In the genomic region with DNA sequence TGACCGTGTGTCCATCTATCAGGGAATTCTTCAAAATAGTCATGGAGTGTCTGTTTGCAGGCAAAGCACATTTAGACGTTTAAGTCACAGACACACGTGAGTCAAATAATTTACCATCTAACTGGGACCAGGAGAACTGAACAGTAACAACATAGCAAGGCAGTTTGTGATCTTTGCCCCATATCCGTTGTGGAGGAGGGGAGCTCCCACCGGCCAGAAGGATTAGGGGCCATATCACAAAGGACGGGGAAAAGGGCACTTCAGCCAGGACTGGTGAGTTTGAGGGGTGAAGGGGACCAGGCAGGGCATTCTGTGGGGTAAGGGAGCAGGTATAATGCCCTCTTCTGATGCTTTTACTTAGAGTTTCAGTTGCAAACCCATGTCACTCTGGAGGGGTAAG, we compare ENCODE assay signal across 1 cellular context.
TF ChIP-seq lines count a peak whose summit lies in the region.

No MANE protein-coding gene starts in this region.

TF ChIP-seq in HepG2, 621 proteins besides CTCF, POLR2A, EP300 and RAD21 (continued from another document):
- TF ChIP-seq, protein P1, sequence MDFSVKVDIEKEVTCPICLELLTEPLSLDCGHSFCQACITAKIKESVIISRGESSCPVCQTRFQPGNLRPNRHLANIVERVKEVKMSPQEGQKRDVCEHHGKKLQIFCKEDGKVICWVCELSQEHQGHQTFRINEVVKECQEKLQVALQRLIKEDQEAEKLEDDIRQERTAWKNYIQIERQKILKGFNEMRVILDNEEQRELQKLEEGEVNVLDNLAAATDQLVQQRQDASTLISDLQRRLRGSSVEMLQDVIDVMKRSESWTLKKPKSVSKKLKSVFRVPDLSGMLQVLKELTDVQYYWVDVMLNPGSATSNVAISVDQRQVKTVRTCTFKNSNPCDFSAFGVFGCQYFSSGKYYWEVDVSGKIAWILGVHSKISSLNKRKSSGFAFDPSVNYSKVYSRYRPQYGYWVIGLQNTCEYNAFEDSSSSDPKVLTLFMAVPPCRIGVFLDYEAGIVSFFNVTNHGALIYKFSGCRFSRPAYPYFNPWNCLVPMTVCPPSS (IDR thresholded peaks at IDR 0.05) = no peak
- no peak for TF ChIP-seq ZNF816 (CRISPR knock-in tag; IDR thresholded peaks at IDR 0.05; ENCODE audit: borderline replicate concordance)
- no peak for TF ChIP-seq ZNF234 (CRISPR knock-in tag; conservative IDR thresholded peaks at IDR 0.05)
- TF ChIP-seq, protein P2, sequence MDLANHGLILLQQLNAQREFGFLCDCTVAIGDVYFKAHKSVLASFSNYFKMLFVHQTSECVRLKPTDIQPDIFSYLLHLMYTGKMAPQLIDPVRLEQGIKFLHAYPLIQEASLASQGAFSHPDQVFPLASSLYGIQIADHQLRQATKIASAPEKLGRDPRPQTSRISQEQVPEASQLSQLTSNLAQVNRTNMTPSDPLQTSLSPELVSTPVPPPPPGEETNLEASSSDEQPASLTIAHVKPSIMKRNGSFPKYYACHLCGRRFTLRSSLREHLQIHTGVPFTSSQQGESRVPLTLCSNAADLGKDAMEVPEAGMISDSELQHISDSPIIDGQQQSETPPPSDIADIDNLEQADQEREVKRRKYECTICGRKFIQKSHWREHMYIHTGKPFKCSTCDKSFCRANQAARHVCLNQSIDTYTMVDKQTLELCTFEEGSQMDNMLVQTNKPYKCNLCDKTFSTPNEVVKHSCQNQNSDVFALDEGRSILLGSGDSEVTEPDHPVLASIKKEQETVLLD (CRISPR knock-in tag; IDR thresholded peaks at IDR 0.05; ENCODE audit: low read depth) = no peak
- TF ChIP-seq, protein P3, sequence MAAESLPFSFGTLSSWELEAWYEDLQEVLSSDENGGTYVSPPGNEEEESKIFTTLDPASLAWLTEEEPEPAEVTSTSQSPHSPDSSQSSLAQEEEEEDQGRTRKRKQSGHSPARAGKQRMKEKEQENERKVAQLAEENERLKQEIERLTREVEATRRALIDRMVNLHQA (CRISPR knock-in tag; IDR thresholded peaks at IDR 0.05) = no peak
- no peak for TF ChIP-seq HNRNPUL1 (IDR thresholded peaks at IDR 0.05; ENCODE audit: low read depth, low read length)
- peak; percentile 92 for TF ChIP-seq HNF4A (CRISPR knock-in tag; IDR thresholded peaks at IDR 0.05)
- TF ChIP-seq SMYD3 (CRISPR knock-in tag; IDR thresholded peaks at IDR 0.05) = no peak
- peak; percentile 92 for TF ChIP-seq PPARG (CRISPR knock-in tag; conservative IDR thresholded peaks at IDR 0.05)
- TF ChIP-seq MEF2D (CRISPR knock-in tag; IDR thresholded peaks at IDR 0.05) = no peak
- TF ChIP-seq NR2F6 (IDR thresholded peaks at IDR 0.05) = 0 out of 2 replicates have a peak, but pooled peaks have one; percentile 12
- no peak for TF ChIP-seq NR2F6 (CRISPR knock-in tag; IDR thresholded peaks at IDR 0.05)
- no peak for TF ChIP-seq ZNF614 (CRISPR knock-in tag; IDR thresholded peaks at IDR 0.05; ENCODE audit: borderline replicate concordance)
- TF ChIP-seq ZNF562 (CRISPR knock-in tag; IDR thresholded peaks at IDR 0.05; ENCODE audit: borderline replicate concordance) = no peak
- peak; percentile 48; the same call in 1 of the 2 replicates for TF ChIP-seq GATAD2A (CRISPR knock-in tag; IDR thresholded peaks at IDR 0.05)
- no peak for TF ChIP-seq ATM (IDR thresholded peaks at IDR 0.05; ENCODE audit: borderline replicate concordance)
- TF ChIP-seq ETV5 (CRISPR knock-in tag; IDR thresholded peaks at IDR 0.05; ENCODE audit: borderline replicate concordance) = peak; percentile 64; the same call in 1 of the 2 replicates
- TF ChIP-seq, protein P4, sequence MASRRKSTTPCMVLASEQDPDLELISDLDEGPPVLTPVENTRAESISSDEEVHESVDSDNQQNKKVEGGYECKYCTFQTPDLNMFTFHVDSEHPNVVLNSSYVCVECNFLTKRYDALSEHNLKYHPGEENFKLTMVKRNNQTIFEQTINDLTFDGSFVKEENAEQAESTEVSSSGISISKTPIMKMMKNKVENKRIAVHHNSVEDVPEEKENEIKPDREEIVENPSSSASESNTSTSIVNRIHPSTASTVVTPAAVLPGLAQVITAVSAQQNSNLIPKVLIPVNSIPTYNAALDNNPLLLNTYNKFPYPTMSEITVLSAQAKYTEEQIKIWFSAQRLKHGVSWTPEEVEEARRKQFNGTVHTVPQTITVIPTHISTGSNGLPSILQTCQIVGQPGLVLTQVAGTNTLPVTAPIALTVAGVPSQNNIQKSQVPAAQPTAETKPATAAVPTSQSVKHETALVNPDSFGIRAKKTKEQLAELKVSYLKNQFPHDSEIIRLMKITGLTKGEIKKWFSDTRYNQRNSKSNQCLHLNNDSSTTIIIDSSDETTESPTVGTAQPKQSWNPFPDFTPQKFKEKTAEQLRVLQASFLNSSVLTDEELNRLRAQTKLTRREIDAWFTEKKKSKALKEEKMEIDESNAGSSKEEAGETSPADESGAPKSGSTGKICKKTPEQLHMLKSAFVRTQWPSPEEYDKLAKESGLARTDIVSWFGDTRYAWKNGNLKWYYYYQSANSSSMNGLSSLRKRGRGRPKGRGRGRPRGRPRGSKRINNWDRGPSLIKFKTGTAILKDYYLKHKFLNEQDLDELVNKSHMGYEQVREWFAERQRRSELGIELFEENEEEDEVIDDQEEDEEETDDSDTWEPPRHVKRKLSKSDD (CRISPR knock-in tag; IDR thresholded peaks at IDR 0.05; ENCODE audit: low read depth) = no peak
- TF ChIP-seq, protein P5, sequence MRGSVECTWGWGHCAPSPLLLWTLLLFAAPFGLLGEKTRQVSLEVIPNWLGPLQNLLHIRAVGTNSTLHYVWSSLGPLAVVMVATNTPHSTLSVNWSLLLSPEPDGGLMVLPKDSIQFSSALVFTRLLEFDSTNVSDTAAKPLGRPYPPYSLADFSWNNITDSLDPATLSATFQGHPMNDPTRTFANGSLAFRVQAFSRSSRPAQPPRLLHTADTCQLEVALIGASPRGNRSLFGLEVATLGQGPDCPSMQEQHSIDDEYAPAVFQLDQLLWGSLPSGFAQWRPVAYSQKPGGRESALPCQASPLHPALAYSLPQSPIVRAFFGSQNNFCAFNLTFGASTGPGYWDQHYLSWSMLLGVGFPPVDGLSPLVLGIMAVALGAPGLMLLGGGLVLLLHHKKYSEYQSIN (CRISPR knock-in tag; IDR thresholded peaks at IDR 0.05; ENCODE audit: borderline replicate concordance) = no peak
- no peak for TF ChIP-seq TARDBP (CRISPR knock-in tag; IDR thresholded peaks at IDR 0.05)
- TF ChIP-seq ZNF224 (CRISPR knock-in tag; IDR thresholded peaks at IDR 0.05) = no peak
- TF ChIP-seq ATAD3A (CRISPR knock-in tag; IDR thresholded peaks at IDR 0.05) = no peak
- TF ChIP-seq ZNF260 (CRISPR knock-in tag; IDR thresholded peaks at IDR 0.05; ENCODE audit: borderline replicate concordance, low read depth) = no peak
- peak; percentile 73 for TF ChIP-seq RXRB (CRISPR knock-in tag; IDR thresholded peaks at IDR 0.05; ENCODE audit: borderline replicate concordance)
- TF ChIP-seq, protein P6, sequence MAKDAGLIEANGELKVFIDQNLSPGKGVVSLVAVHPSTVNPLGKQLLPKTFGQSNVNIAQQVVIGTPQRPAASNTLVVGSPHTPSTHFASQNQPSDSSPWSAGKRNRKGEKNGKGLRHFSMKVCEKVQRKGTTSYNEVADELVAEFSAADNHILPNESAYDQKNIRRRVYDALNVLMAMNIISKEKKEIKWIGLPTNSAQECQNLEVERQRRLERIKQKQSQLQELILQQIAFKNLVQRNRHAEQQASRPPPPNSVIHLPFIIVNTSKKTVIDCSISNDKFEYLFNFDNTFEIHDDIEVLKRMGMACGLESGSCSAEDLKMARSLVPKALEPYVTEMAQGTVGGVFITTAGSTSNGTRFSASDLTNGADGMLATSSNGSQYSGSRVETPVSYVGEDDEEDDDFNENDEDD (CRISPR knock-in tag; IDR thresholded peaks at IDR 0.05; ENCODE audit: borderline replicate concordance) = 0 out of 2 replicates have a peak, but pooled peaks have one; percentile 19
- TF ChIP-seq AKAP8 (CRISPR knock-in tag; IDR thresholded peaks at IDR 0.05) = no peak
- no peak for TF ChIP-seq ZNF563 (CRISPR knock-in tag; IDR thresholded peaks at IDR 0.05)
- no peak for TF ChIP-seq TEAD2 (CRISPR knock-in tag; IDR thresholded peaks at IDR 0.05)
- TF ChIP-seq TEAD3 (CRISPR knock-in tag; optimal IDR thresholded peaks at IDR 0.05; ENCODE audit: borderline replicate concordance) = peak; percentile 58
- TF ChIP-seq ARNTL (CRISPR knock-in tag; IDR thresholded peaks at IDR 0.05) = 0 out of 2 replicates have a peak, but pooled peaks have one; percentile 26
- no peak for TF ChIP-seq GTF2F1 (IDR thresholded peaks at IDR 0.05; ENCODE audit: low read length)
- TF ChIP-seq, protein P7, sequence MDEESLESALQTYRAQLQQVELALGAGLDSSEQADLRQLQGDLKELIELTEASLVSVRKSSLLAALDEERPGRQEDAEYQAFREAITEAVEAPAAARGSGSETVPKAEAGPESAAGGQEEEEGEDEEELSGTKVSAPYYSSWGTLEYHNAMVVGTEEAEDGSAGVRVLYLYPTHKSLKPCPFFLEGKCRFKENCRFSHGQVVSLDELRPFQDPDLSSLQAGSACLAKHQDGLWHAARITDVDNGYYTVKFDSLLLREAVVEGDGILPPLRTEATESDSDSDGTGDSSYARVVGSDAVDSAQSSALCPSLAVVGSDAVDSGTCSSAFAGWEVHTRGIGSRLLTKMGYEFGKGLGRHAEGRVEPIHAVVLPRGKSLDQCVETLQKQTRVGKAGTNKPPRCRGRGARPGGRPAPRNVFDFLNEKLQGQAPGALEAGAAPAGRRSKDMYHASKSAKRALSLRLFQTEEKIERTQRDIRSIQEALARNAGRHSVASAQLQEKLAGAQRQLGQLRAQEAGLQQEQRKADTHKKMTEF (CRISPR knock-in tag; IDR thresholded peaks at IDR 0.05) = no peak; the same call in 1 of the 2 replicates
- no peak for TF ChIP-seq ZNF615 (CRISPR knock-in tag; IDR thresholded peaks at IDR 0.05; ENCODE audit: borderline replicate concordance)
- TF ChIP-seq, protein P8, sequence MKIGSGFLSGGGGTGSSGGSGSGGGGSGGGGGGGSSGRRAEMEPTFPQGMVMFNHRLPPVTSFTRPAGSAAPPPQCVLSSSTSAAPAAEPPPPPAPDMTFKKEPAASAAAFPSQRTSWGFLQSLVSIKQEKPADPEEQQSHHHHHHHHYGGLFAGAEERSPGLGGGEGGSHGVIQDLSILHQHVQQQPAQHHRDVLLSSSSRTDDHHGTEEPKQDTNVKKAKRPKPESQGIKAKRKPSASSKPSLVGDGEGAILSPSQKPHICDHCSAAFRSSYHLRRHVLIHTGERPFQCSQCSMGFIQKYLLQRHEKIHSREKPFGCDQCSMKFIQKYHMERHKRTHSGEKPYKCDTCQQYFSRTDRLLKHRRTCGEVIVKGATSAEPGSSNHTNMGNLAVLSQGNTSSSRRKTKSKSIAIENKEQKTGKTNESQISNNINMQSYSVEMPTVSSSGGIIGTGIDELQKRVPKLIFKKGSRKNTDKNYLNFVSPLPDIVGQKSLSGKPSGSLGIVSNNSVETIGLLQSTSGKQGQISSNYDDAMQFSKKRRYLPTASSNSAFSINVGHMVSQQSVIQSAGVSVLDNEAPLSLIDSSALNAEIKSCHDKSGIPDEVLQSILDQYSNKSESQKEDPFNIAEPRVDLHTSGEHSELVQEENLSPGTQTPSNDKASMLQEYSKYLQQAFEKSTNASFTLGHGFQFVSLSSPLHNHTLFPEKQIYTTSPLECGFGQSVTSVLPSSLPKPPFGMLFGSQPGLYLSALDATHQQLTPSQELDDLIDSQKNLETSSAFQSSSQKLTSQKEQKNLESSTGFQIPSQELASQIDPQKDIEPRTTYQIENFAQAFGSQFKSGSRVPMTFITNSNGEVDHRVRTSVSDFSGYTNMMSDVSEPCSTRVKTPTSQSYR (CRISPR knock-in tag; IDR thresholded peaks at IDR 0.05; ENCODE audit: borderline replicate concordance) = peak; percentile 89; the same call in 1 of the 2 replicates
- no peak for TF ChIP-seq ZNF839 (CRISPR knock-in tag; IDR thresholded peaks at IDR 0.05; ENCODE audit: borderline replicate concordance)
- TF ChIP-seq, protein P9, sequence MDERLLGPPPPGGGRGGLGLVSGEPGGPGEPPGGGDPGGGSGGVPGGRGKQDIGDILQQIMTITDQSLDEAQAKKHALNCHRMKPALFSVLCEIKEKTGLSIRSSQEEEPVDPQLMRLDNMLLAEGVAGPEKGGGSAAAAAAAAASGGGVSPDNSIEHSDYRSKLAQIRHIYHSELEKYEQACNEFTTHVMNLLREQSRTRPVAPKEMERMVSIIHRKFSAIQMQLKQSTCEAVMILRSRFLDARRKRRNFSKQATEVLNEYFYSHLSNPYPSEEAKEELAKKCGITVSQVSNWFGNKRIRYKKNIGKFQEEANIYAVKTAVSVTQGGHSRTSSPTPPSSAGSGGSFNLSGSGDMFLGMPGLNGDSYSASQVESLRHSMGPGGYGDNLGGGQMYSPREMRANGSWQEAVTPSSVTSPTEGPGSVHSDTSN (CRISPR knock-in tag; IDR thresholded peaks at IDR 0.05) = no peak
- TF ChIP-seq SOX13 (IDR thresholded peaks at IDR 0.05) = no peak
- TF ChIP-seq SOX13 (CRISPR knock-in tag; conservative IDR thresholded peaks at IDR 0.05 in 1 of 2, IDR thresholded peaks at IDR 0.05 in 1 of 2) = peak in 1 of 2 experiments; percentile 44; a peak in 1 of 4 replicates
- no peak for TF ChIP-seq ZNF282 (IDR thresholded peaks at IDR 0.05; ENCODE audit: partially characterized antibody)
- TF ChIP-seq MED13 (CRISPR knock-in tag; IDR thresholded peaks at IDR 0.05) = no peak
- TF ChIP-seq ZNF749 (CRISPR knock-in tag; IDR thresholded peaks at IDR 0.05; ENCODE audit: borderline replicate concordance) = no peak
- TF ChIP-seq ZNF768 (CRISPR knock-in tag; IDR thresholded peaks at IDR 0.05) = no peak
- TF ChIP-seq ASH2L (IDR thresholded peaks at IDR 0.05; ENCODE audit: insufficient read length, low read depth, low read length) = no peak
